1 cellular context compared by ENCODE assay signal in the genomic region with DNA sequence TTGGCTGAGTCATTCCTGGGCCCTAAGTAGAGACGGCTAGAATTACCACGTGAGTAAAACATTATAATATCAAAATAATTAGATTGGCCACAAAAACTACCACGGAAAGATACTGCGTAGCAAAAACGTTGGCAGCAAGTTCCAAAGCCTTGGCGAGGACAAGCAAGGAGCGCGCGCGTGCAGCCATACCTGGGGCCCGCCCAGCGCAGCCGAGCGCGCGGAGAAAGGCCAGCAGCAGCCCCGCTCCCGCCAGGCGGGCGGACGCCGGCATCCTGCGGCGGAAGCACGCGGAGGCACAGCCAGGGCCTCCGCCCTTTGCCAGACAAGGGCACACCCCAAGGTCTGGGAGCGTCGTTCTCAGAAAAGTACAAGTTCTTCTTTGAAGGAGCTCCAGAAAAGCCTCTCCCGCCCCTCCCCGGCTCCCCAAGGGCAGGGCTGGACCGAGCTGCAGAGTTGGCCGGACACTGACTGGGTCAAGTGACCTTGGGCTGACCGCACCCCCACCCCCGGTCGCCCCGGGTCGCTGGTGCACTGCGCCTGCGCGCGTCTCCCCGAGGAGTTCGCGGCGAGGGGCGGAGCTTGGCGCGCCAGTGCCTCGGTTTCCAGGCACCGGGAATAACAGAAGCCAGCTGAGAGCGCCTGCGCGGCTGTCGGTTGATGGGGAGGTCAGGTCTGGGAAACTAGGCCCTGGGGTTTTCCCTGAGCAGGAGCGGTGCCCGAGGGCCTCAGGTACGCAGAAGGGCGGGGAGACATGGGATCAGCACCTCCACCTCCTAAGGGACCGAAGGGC.
A peak's percentile ranks its signal among the peaks of the same experiment; 100 is the strongest.
TF ChIP-seq lines count a peak whose summit lies in the region.

A gene with protein sequence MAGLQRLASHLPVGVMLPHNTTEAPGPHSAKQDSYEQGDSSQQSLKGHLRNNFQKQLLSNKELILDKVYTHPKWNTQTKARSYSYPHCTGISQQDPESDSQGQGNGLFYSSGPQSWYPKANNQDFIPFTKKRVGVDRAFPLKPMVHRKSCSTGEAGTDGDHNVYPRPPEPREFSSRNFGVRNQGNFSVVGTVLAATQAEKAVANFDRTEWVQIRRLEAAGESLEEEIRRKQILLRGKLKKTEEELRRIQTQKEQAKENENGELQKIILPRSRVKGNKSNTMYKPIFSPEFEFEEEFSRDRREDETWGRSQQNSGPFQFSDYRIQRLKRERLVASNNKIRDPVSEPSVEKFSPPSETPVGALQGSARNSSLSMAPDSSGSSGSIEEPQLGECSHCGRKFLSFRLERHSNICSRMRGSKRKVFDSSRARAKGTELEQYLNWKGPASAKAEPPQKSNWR (plus strand): TSS at position 621 of the 790 bp plus-strand sequence. CDS start 933 bp downstream, outside the sequence.

TF ChIP-seq in H1, 55 proteins besides CTCF, POLR2A, EP300 and RAD21 (continued from another document):
- TF ChIP-seq, protein P1, sequence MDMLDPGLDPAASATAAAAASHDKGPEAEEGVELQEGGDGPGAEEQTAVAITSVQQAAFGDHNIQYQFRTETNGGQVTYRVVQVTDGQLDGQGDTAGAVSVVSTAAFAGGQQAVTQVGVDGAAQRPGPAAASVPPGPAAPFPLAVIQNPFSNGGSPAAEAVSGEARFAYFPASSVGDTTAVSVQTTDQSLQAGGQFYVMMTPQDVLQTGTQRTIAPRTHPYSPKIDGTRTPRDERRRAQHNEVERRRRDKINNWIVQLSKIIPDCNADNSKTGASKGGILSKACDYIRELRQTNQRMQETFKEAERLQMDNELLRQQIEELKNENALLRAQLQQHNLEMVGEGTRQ (IDR thresholded peaks at IDR 0.05; ENCODE audit: low read length), result no peak
- TF ChIP-seq CEBPB (IDR thresholded peaks at IDR 0.05; ENCODE audit: low read depth, low read length) (no peak), BACH1 (IDR thresholded peaks at IDR 0.05; ENCODE audit: low read length) (0 out of 2 replicates have a peak, but pooled peaks have one; percentile 11), PHF8 (conservative IDR thresholded peaks at IDR 0.05; ENCODE audit: low read depth, low read length) (peak; percentile 79), ASH2L (IDR thresholded peaks at IDR 0.05; ENCODE audit: low read length) (peak; percentile 86), TAF1 (IDR thresholded peaks at IDR 0.05; ENCODE audit: low read depth, low read length) (peak; percentile 91), TBP (IDR thresholded peaks at IDR 0.05; ENCODE audit: low read depth, low read length) (peak; percentile 66; the same call in 1 of the 2 replicates), GTF2F1 (IDR thresholded peaks at IDR 0.05; ENCODE audit: borderline replicate concordance, low read depth, low read length) (peak; percentile 54; the same call in 1 of the 2 replicates), TAF7 (optimal IDR thresholded peaks at IDR 0.05; ENCODE audit: borderline replicate concordance, low read depth, low read length) (peak; percentile 77), YY1 (IDR thresholded peaks at IDR 0.05; ENCODE audit: low read depth, low read length) (peak; percentile 75; the same call in 1 of the 2 replicates), RBBP5 (IDR thresholded peaks at IDR 0.05; ENCODE audit: borderline replicate concordance, low read depth, low read length) (peak; percentile 76; the same call in 1 of the 2 replicates), POLR2AphosphoS5 (IDR thresholded peaks at IDR 0.05; ENCODE audit: low read depth, low read length) (peak; percentile 79), MAFK (IDR thresholded peaks at IDR 0.05; ENCODE audit: low read depth, low read length) (no peak; the same call in 1 of the 2 replicates), NANOG (IDR thresholded peaks at IDR 0.05; ENCODE audit: insufficient read depth, low read depth, low read length, poor library complexity, severe bottlenecking) (no peak), HDAC6 (IDR thresholded peaks at IDR 0.05; ENCODE audit: low read depth, low read length) (no peak), NRF1 (IDR thresholded peaks at IDR 0.05; ENCODE audit: low read depth, low read length) (peak; percentile 92), SIN3A (conservative IDR thresholded peaks at IDR 0.05 in 1 of 2, IDR thresholded peaks at IDR 0.05 in 1 of 2; ENCODE audit: low read depth in 1 of 2, low read length in 2 of 2) (peak; percentile 44 to 78; a peak in 2 of 4 replicates), KDM4A (IDR thresholded peaks at IDR 0.05; ENCODE audit: low read depth, low read length, severe bottlenecking) (peak; percentile 14), HDAC2 (IDR thresholded peaks at IDR 0.05; ENCODE audit: borderline replicate concordance in 1 of 2, low read depth in 2 of 2, low read length in 2 of 2) (peak; percentile 69 to 70; a peak in 1 of 4 replicates), SAP30 (IDR thresholded peaks at IDR 0.05; ENCODE audit: insufficient read depth, insufficient replicate concordance, low read length) (peak; percentile 85), RFX5 (IDR thresholded peaks at IDR 0.05; ENCODE audit: borderline replicate concordance, low read depth, low read length) (no peak)
- TF ChIP-seq, protein P2, sequence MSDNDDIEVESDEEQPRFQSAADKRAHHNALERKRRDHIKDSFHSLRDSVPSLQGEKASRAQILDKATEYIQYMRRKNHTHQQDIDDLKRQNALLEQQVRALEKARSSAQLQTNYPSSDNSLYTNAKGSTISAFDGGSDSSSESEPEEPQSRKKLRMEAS (IDR thresholded peaks at IDR 0.05), result peak; percentile 89
- TF ChIP-seq, protein P3, sequence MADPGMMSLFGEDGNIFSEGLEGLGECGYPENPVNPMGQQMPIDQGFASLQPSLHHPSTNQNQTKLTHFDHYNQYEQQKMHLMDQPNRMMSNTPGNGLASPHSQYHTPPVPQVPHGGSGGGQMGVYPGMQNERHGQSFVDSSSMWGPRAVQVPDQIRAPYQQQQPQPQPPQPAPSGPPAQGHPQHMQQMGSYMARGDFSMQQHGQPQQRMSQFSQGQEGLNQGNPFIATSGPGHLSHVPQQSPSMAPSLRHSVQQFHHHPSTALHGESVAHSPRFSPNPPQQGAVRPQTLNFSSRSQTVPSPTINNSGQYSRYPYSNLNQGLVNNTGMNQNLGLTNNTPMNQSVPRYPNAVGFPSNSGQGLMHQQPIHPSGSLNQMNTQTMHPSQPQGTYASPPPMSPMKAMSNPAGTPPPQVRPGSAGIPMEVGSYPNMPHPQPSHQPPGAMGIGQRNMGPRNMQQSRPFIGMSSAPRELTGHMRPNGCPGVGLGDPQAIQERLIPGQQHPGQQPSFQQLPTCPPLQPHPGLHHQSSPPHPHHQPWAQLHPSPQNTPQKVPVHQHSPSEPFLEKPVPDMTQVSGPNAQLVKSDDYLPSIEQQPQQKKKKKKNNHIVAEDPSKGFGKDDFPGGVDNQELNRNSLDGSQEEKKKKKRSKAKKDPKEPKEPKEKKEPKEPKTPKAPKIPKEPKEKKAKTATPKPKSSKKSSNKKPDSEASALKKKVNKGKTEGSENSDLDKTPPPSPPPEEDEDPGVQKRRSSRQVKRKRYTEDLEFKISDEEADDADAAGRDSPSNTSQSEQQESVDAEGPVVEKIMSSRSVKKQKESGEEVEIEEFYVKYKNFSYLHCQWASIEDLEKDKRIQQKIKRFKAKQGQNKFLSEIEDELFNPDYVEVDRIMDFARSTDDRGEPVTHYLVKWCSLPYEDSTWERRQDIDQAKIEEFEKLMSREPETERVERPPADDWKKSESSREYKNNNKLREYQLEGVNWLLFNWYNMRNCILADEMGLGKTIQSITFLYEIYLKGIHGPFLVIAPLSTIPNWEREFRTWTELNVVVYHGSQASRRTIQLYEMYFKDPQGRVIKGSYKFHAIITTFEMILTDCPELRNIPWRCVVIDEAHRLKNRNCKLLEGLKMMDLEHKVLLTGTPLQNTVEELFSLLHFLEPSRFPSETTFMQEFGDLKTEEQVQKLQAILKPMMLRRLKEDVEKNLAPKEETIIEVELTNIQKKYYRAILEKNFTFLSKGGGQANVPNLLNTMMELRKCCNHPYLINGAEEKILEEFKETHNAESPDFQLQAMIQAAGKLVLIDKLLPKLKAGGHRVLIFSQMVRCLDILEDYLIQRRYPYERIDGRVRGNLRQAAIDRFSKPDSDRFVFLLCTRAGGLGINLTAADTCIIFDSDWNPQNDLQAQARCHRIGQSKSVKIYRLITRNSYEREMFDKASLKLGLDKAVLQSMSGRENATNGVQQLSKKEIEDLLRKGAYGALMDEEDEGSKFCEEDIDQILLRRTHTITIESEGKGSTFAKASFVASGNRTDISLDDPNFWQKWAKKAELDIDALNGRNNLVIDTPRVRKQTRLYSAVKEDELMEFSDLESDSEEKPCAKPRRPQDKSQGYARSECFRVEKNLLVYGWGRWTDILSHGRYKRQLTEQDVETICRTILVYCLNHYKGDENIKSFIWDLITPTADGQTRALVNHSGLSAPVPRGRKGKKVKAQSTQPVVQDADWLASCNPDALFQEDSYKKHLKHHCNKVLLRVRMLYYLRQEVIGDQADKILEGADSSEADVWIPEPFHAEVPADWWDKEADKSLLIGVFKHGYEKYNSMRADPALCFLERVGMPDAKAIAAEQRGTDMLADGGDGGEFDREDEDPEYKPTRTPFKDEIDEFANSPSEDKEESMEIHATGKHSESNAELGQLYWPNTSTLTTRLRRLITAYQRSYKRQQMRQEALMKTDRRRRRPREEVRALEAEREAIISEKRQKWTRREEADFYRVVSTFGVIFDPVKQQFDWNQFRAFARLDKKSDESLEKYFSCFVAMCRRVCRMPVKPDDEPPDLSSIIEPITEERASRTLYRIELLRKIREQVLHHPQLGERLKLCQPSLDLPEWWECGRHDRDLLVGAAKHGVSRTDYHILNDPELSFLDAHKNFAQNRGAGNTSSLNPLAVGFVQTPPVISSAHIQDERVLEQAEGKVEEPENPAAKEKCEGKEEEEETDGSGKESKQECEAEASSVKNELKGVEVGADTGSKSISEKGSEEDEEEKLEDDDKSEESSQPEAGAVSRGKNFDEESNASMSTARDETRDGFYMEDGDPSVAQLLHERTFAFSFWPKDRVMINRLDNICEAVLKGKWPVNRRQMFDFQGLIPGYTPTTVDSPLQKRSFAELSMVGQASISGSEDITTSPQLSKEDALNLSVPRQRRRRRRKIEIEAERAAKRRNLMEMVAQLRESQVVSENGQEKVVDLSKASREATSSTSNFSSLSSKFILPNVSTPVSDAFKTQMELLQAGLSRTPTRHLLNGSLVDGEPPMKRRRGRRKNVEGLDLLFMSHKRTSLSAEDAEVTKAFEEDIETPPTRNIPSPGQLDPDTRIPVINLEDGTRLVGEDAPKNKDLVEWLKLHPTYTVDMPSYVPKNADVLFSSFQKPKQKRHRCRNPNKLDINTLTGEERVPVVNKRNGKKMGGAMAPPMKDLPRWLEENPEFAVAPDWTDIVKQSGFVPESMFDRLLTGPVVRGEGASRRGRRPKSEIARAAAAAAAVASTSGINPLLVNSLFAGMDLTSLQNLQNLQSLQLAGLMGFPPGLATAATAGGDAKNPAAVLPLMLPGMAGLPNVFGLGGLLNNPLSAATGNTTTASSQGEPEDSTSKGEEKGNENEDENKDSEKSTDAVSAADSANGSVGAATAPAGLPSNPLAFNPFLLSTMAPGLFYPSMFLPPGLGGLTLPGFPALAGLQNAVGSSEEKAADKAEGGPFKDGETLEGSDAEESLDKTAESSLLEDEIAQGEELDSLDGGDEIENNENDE (IDR thresholded peaks at IDR 0.05; ENCODE audit: insufficient replicate concordance, low read length), result no peak
- TF ChIP-seq, protein P4, sequence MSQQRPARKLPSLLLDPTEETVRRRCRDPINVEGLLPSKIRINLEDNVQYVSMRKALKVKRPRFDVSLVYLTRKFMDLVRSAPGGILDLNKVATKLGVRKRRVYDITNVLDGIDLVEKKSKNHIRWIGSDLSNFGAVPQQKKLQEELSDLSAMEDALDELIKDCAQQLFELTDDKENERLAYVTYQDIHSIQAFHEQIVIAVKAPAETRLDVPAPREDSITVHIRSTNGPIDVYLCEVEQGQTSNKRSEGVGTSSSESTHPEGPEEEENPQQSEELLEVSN (IDR thresholded peaks at IDR 0.05), result peak; percentile 84
TF ChIP-seq in H1: peak in this region for 18.
